Comparison of ENCODE assay signal across 8 cellular contexts in genomic region chr19:41204338-41204737, GRCh38. TPM values are rescaled to one million over a fixed set of nuclear protein-coding genes. Genes with fewer than 3 reads are reported as not detected.
DNase-seq lines count a peak whose midpoint lies in the region; TF ChIP-seq lines count a peak whose summit lies in the region.
"Not testable (repeated sequence)": the region's sequence is repeated elsewhere in the genome, so short reads cannot be mapped to it uniquely, and the experiment has no call there.

No MANE protein-coding gene starts in this region.

- H3K27ac Mint-ChIP-seq in H9, result peak overlapping the region; percentile 88 to 98 (median 97); a peak in 5 of 7 replicates
- H3K27ac Mint-ChIP-seq in activated naive CD4-positive, alpha-beta T cell treated with anti-CD3 and anti-CD28 coated beads for 36 hours, result not testable (repeated sequence)

- DNase-seq in BJ (ENCODE audit: low read depth), result not testable (repeated sequence)
- peak; percentile 86 for DNase-seq in H9
- peak; percentile 65 for DNase-seq in NCI-H2196 (lab: John Stamatoyannopoulos, UW; ENCODE audit: unreplicated experiment)
- DNase-seq in T-helper 22 cell (ENCODE audit: low read depth), result peak; percentile 66
- peak; percentile 92 for DNase-seq in activated naive CD4-positive, alpha-beta T cell treated with anti-CD3 and anti-CD28 coated beads for 36 hours
- peak; percentile 90 for DNase-seq in fibroblast of peridontal ligament (ENCODE audit: extremely low read depth)
- peak; percentile 87 for DNase-seq in myocyte (ENCODE audit: low read depth)
- peak; percentile 58 for DNase-seq in stimulated activated CD8-positive, alpha-beta memory T cell treated with anti-CD3 and anti-CD28 coated beads, Interleukin-12 subunit alpha, Interleukin-12 subunit beta, amount 100 ng/mL, for 24 hours (ENCODE audit: extremely low read depth)

- not testable (repeated sequence) for H3K36me3 ChIP-seq in BJ (ENCODE audit: control insufficient read depth, insufficient read depth, low read length)

- not testable (repeated sequence) for H2AFZ ChIP-seq in H9 (ENCODE audit: low read length)

- not testable (repeated sequence) for H3K9me3 ChIP-seq in H9 (ENCODE audit: control insufficient read depth, low read depth, low read length)

- H3K4me3 Mint-ChIP-seq in H9; activated naive CD4-positive, alpha-beta T cell treated with anti-CD3 and anti-CD28 coated beads for 36 hours: not testable (repeated sequence)

- intact Hi-C loops in activated naive CD4-positive, alpha-beta T cell treated with anti-CD3 and anti-CD28 coated beads for 36 hours (cut with micrococcal nuclease), result loop anchor here (1.0 to 10.0 kb wide), 6 partner anchors 58 to 370 kb away; partner anchors contain the start of genes B3GNT8, CEACAM21 and TGFB1

- not testable (repeated sequence) for H3K79me2 ChIP-seq in H9 (ENCODE audit: insufficient read depth, low read length)

- peaks cover 5 to 15% of the 10 kb centered on the region in 2 experiments for H3K4me1 Mint-ChIP-seq in H9
- H3K4me1 Mint-ChIP-seq in activated naive CD4-positive, alpha-beta T cell treated with anti-CD3 and anti-CD28 coated beads for 36 hours (ENCODE audit: low read depth), result not testable (repeated sequence)

- CTCF ChIA-PET in BJ (lab: Yijun Ruan, JAX), result interaction anchor here (0.6 to 8.6 kb wide), 15 partner anchors 10 to 151 kb away, joined by 3 to 125 read pairs (median 7); partner anchors contain the start of genes AXL, CCDC97, CYP2S1 and HNRNPUL1
- CTCF ChIA-PET in activated naive CD4-positive, alpha-beta T cell treated with anti-CD3 and anti-CD28 coated beads for 36 hours (lab: Charles Lee), result interaction anchor here (0.6 to 8.0 kb wide), 12 partner anchors 12 to 244 kb away, joined by 3 to 118 read pairs (median 4); partner anchors contain the start of genes CCDC97 and HNRNPUL1

- not testable (repeated sequence) for H2BK120ac ChIP-seq in H9 (ENCODE audit: low read depth, low read length, poor library complexity, severe bottlenecking)

- not testable (repeated sequence) for H3K23me2 ChIP-seq in H9 (ENCODE audit: insufficient read length, low read depth, low read length, poor library complexity, severe bottlenecking)

- not testable (repeated sequence) for H3K14ac ChIP-seq in H9 (ENCODE audit: insufficient read depth, low read length)

- H2BK15ac ChIP-seq in H9 (ENCODE audit: low read depth, low read length), result not testable (repeated sequence)

- H2BK5ac ChIP-seq in H9 (ENCODE audit: insufficient read length, low read length), result not testable (repeated sequence)

- not testable (repeated sequence) for H3K18ac ChIP-seq in H9 (ENCODE audit: insufficient read length, low read depth, low read length)

- not testable (repeated sequence) for H4K8ac ChIP-seq in H9 (replicated peaks; ENCODE audit: insufficient read length, low read depth, low read length)

- H3K79me1 ChIP-seq in H9 (ENCODE audit: insufficient read depth, low read depth, low read length, poor library complexity, severe bottlenecking), result not testable (repeated sequence)

- not testable (repeated sequence) for H3T11ph ChIP-seq in H9 (ENCODE audit: low read length)

- not testable (repeated sequence) for H3K27me3 ChIP-seq in BJ (ENCODE audit: control insufficient read depth, insufficient read depth, low read length); H9 (ENCODE audit: insufficient read depth, low read length)

- not testable (repeated sequence) for H2BK12ac ChIP-seq in H9 (ENCODE audit: insufficient read length, low read depth, low read length)

- not testable (repeated sequence) for H4K20me1 ChIP-seq in H9 (ENCODE audit: control insufficient read depth, insufficient read depth, insufficient read length)

- H3K56ac ChIP-seq in H9 (ENCODE audit: insufficient read length, low read depth, low read length), result not testable (repeated sequence)

- H2BK20ac ChIP-seq in H9 (ENCODE audit: low read depth, low read length, poor library complexity, severe bottlenecking), result not testable (repeated sequence)

- H3K36me3 Mint-ChIP-seq in H9 (ENCODE audit: insufficient read depth in 1 of 3, low read depth in 3 of 3), result peaks cover 55 to 81% (median 78%) of the 10 kb centered on the region in 3 experiments
- H3K36me3 Mint-ChIP-seq in activated naive CD4-positive, alpha-beta T cell treated with anti-CD3 and anti-CD28 coated beads for 36 hours (ENCODE audit: low read depth), result not testable (repeated sequence)

- not testable (repeated sequence) for H3K23ac ChIP-seq in H9 (ENCODE audit: insufficient read length, low read depth, low read length)

- not testable (repeated sequence) for H3K27me3 Mint-ChIP-seq in H9 (ENCODE audit: low read depth); activated naive CD4-positive, alpha-beta T cell treated with anti-CD3 and anti-CD28 coated beads for 36 hours (ENCODE audit: low read depth)

- H3K27ac ChIP-seq in H9 (ENCODE audit: insufficient read length, low read depth, low read length), result not testable (repeated sequence)

- not testable (repeated sequence) for H2AK5ac ChIP-seq in H9 (ENCODE audit: insufficient read length, low read length)

- not testable (repeated sequence) for H3K9me3 Mint-ChIP-seq in H9; activated naive CD4-positive, alpha-beta T cell treated with anti-CD3 and anti-CD28 coated beads for 36 hours

- not testable (repeated sequence) for H3K4me2 ChIP-seq in H9 (ENCODE audit: insufficient read depth, insufficient read length, low read length)

- not testable (repeated sequence) for H3K4me3 ChIP-seq in BJ (ENCODE audit: low read depth, low read length)

- not testable (repeated sequence) for H4K91ac ChIP-seq in H9 (ENCODE audit: insufficient read length, low read depth, low read length)

- H3K9ac ChIP-seq in H9 (ENCODE audit: extremely low read depth, insufficient read length, low read length), result not testable (repeated sequence)

- WGBS in H9 (ENCODE audit: extremely low coverage, insufficient read length, low lambda C conversion rate), result no CpG with 5 or more reads among the region's 7 CpGs

- not testable (repeated sequence) for H3K4ac ChIP-seq in H9 (ENCODE audit: low read depth, low read length)

- POLR2A ChIA-PET in BJ (lab: Charles Lee), result interaction anchor here (0.6 kb wide), 1 partner anchor 73 kb away, joined by 10 read pairs; no protein-coding TSS in a partner anchor

- H4K5ac ChIP-seq in H9 (ENCODE audit: insufficient read length, low read depth, low read length), result not testable (repeated sequence)

- H3K4me1 ChIP-seq in H9 (ENCODE audit: insufficient read depth, low read length), result not testable (repeated sequence)

- TF ChIP-seq CTCF in BJ (IDR thresholded peaks at IDR 0.05; ENCODE audit: insufficient read depth, low read depth, low read length), result peak; percentile 94
- TF ChIP-seq CTCF in H9 (conservative IDR thresholded peaks at IDR 0.05), result peak; percentile 93

RNA-seq across cellular contexts. Expression of gene CYP2S1, which starts 11.3 kb away (rescaled TPM):
- 0.27 and 0.53 TPM in 2 replicates for polyA plus RNA-seq in BJ (2011; rRNA removed)
- 0.28 and 0.51 TPM in 2 replicates for polyA minus RNA-seq in BJ (2011; rRNA and poly(A)+ RNA removed)
- total RNA-seq in H9 (2021) (159 and 175 TPM in 2 replicates), myocyte (not detected in 2 replicates)
- total RNA-seq in activated naive CD4-positive, alpha-beta T cell treated with anti-CD3 and anti-CD28 coated beads for 36 hours, result 1 to 10 TPM in 1 of 2 experiments, under 1 TPM in 1; 0.79 to 1.9 TPM
- polyA plus RNA-seq in myocyte (2012), result not detected

RNA-seq across cellular contexts. Expression of gene AXL, which starts 14.7 kb away (rescaled TPM):
- polyA plus RNA-seq in BJ (2011; rRNA removed), result 190 and 260 TPM in 2 replicates
- 840 and 1,131 TPM in 2 replicates for polyA minus RNA-seq in BJ (2011; rRNA and poly(A)+ RNA removed)
- 29.4 and 30.3 TPM in 2 replicates for total RNA-seq in H9 (2021)
- under 1 TPM in 1 of 2 experiments, not detected in 1; 0.10 TPM for total RNA-seq in activated naive CD4-positive, alpha-beta T cell treated with anti-CD3 and anti-CD28 coated beads for 36 hours
- total RNA-seq in myocyte, result 24.8 and 27.0 TPM in 2 replicates
- 71.0 TPM for polyA plus RNA-seq in myocyte (2012)

RNA-seq across cellular contexts. Expression of gene HNRNPUL1, which starts 59.8 kb away (rescaled TPM):
- polyA plus RNA-seq in BJ (2011; rRNA removed), result 35.4 and 37.9 TPM in 2 replicates
- polyA minus RNA-seq in BJ (2011; rRNA and poly(A)+ RNA removed), result 34.5 and 35.9 TPM in 2 replicates
- total RNA-seq in H9 (2021) (309 and 315 TPM in 2 replicates), myocyte (78.6 and 81.4 TPM in 2 replicates)
- total RNA-seq in activated naive CD4-positive, alpha-beta T cell treated with anti-CD3 and anti-CD28 coated beads for 36 hours, result 100 to 1,000 TPM; 298 to 301 TPM
- 112 TPM for polyA plus RNA-seq in myocyte (2012)

Comparison
In these comparisons a context has a peak if more than half of its experiments do, and no peak if none do; other contexts are left out.
1. RNA of gene CYP2S1, which starts 11.3 kb away (total RNA-seq): 159 to 175 TPM in H9; 0.79 to 1.9 TPM in activated naive CD4-positive, alpha-beta T cell treated with anti-CD3 and anti-CD28 coated beads for 36 hours and not detected in myocyte; every median in the first group is over 10 times any median in the second.
2. RNA of gene AXL, which starts 14.7 kb away (total RNA-seq): 29.4 to 30.3 TPM in H9 and 24.8 to 27.0 TPM in myocyte; 0.10 TPM in activated naive CD4-positive, alpha-beta T cell treated with anti-CD3 and anti-CD28 coated beads for 36 hours; every median in the first group is over 10 times any median in the second.